15 cellular contexts compared by ENCODE assay signal in genomic region chr2:33929467-33929866, GRCh38.
DNase-seq lines count a peak whose midpoint lies in the region; ATAC-seq and TF ChIP-seq lines count a peak whose summit lies in the region.
"Had no signal": no experiment of that assay in that cellular context is flagged by ENCODE, and none has a peak within 500 bp of the region (broad histone marks: within the 10 kb centered on the region; RNA-seq: fewer than 3 reads in every experiment).

No MANE protein-coding gene starts in this region.

- peak; percentile 80 for ATAC-seq in GM18505 (IDR thresholded peaks at IDR 0.05; ENCODE audit: unreplicated experiment)
- ATAC-seq in GM19467 (IDR thresholded peaks at IDR 0.05; ENCODE audit: unreplicated experiment) = peak; percentile 98
- ATAC-seq in HG02852 (IDR thresholded peaks at IDR 0.05; ENCODE audit: unreplicated experiment) = peak; percentile 90
- peak; percentile 98 for ATAC-seq in HG03460 (IDR thresholded peaks at IDR 0.05; ENCODE audit: unreplicated experiment)
- ATAC-seq in GM19455 (IDR thresholded peaks at IDR 0.05; ENCODE audit: unreplicated experiment) = no peak
- ATAC-seq in activated CD4-positive, CD25-positive, alpha-beta regulatory T cell treated with anti-CD3 and anti-CD28 coated beads, Interleukin-2, amount 50 U/mL, for 24 hours = no peak
- ATAC-seq: activated T-cell treated with anti-CD3 and anti-CD28 coated beads, Interleukin-2, amount 50 U/mL, for 4 hours; left colon; naive thymus-derived CD8-positive, alpha-beta T cell had no signal

- no peak for DNase-seq in T-helper 2 cell
- no peak for DNase-seq in COLO829 (ENCODE audit: low spot score)
- DNase-seq: activated T-cell treated with anti-CD3 and anti-CD28 coated beads, Interleukin-2, amount 50 U/mL, for 4 hours; DMS79 treated with DMSO at 0.1 percent for 48 hours; endodermal cell; left colon; naive thymus-derived CD8-positive, alpha-beta T cell; NCI-H1417; NCI-H774 had no signal

- no peak for TF ChIP-seq POLR2A in GM18505 (IDR thresholded peaks at IDR 0.05; ENCODE audit: borderline replicate concordance, extremely low read depth, insufficient read depth, insufficient read length)

Comparison
In these comparisons a context has a peak if more than half of its experiments do, and no peak if none do; other contexts are left out.
1. ATAC-seq: peak in GM18505 (single experiment), GM19467 (single experiment), HG02852 (single experiment) and HG03460 (single experiment); none in GM19455 (single experiment) and activated CD4-positive, CD25-positive, alpha-beta regulatory T cell treated with anti-CD3 and anti-CD28 coated beads, Interleukin-2, amount 50 U/mL, for 24 hours (0 of 2).